22 cellular contexts compared by ENCODE assay signal in the genomic region with DNA sequence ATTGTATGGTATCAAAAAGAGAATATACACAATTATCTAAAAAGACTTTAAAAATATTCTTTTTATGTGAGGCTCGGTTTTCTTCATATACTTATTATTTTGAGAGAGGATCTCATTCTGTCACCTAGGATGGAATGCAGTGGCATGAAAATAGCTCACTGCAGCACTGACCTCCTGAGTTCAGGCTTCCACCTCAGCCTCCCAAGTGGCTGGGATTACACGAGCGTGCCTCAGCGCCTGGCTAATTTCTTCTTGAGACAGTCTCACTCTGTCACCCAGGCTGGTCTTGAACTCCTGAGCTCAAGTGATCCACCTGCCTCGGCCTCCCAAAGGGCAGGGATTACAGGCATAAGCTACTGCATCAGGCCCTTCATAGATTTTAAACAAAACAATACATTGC. TPM values are rescaled to one million over a fixed set of nuclear protein-coding genes. Genes with fewer than 3 reads are reported as not detected.
A peak's percentile ranks its signal among the peaks of the same experiment; 100 is the strongest.
DNase-seq lines count a peak whose midpoint lies in the region; ATAC-seq and TF ChIP-seq lines count a peak whose summit lies in the region.
"Had no signal": no experiment of that assay in that cellular context is flagged by ENCODE, and none has a peak within 500 bp of the region (broad histone marks: within the 10 kb centered on the region; RNA-seq: fewer than 3 reads in every experiment).

No MANE protein-coding gene starts in this region.

- H3K36me3 ChIP-seq in left ventricle myocardium inferior (peaks cover 68% of the 10 kb centered on the region), WERI-Rb-1 (peaks cover 97% of the 10 kb centered on the region), thyroid gland (peaks cover 18 to 32% of the 10 kb centered on the region in 2 donors)

- peaks cover 27% of the 10 kb centered on the region for H3K4me1 Mint-ChIP-seq in CD4-positive, alpha-beta T cell (ENCODE audit: low read depth)
- H3K4me1 Mint-ChIP-seq: B cell had no signal

- H3K9me3 Mint-ChIP-seq in CD4-positive, alpha-beta T cell: no peaks in the 10 kb centered on the region
- H3K9me3 Mint-ChIP-seq: CD8-positive, alpha-beta memory T cell; IgD-negative memory B cell had no signal

- 85% methylated on average over 5 of the region's 5 CpGs for WGBS in thyroid gland, 2 donors

- ATAC-seq in Right ventricle myocardium inferior (no peak), left ventricle myocardium superior (peak; percentile 49), GM21717 (IDR thresholded peaks at IDR 0.05; ENCODE audit: unreplicated experiment) (no peak)
- ATAC-seq in CD4-positive, alpha-beta T cell (ENCODE audit: poor library complexity): no peak
- ATAC-seq: GM12878, HepG2 had no signal

- POLR2A ChIA-PET in CD4-positive, alpha-beta T cell (lab: Charles Lee): no interaction called here

- H3K27me3 ChIP-seq in left ventricle myocardium inferior (ENCODE audit: low read depth) (no peaks in the 10 kb centered on the region), WERI-Rb-1 (ENCODE audit: insufficient read depth, low read depth, severe bottlenecking) (no peaks in the 10 kb centered on the region), thyroid gland (no peaks in the 10 kb centered on the region)
- H3K27me3 ChIP-seq in CD4-positive, alpha-beta T cell (ENCODE audit: control insufficient read depth, insufficient read depth, low read length): no peaks in the 10 kb centered on the region
- H3K27me3 ChIP-seq: BLaER1 treated with 17β-estradiol and CSF1 and Interleukin-3, amounts not matched to agents 10 nM and 100 nM had no signal

- H3K4me3 Mint-ChIP-seq in CD4-positive, alpha-beta T cell: no peak overlapping the region
- H3K4me3 Mint-ChIP-seq: B cell; CD8-positive, alpha-beta memory T cell; IgD-negative memory B cell had no signal

- H3K27ac Mint-ChIP-seq in CD4-positive, alpha-beta T cell: no peak overlapping the region
- H3K27ac Mint-ChIP-seq: B cell, IgD-negative memory B cell had no signal

- peaks cover 93% of the 10 kb centered on the region for H3K36me3 Mint-ChIP-seq in CD4-positive, alpha-beta T cell (ENCODE audit: low read depth)

- TF ChIP-seq CTCF in left ventricle myocardium inferior (IDR thresholded peaks at IDR 0.05; ENCODE audit: borderline replicate concordance) (no peak), WERI-Rb-1 (IDR thresholded peaks at IDR 0.05; ENCODE audit: low read depth, low read length) (no peak), thyroid gland (IDR thresholded peaks at IDR 0.05) (no peak)
- TF ChIP-seq CTCF in CD4-positive, alpha-beta T cell (IDR thresholded peaks at IDR 0.05): no peak

- H3K4me1 ChIP-seq in left ventricle myocardium inferior (no peaks in the 10 kb centered on the region), thyroid gland (peaks cover 12 to 15% of the 10 kb centered on the region in 2 donors)

- TF ChIP-seq POLR2A in thyroid gland (IDR thresholded peaks at IDR 0.05): no peak

- H3K9me3 ChIP-seq in left ventricle myocardium inferior (replicated peaks): no peaks in the 10 kb centered on the region
- no peaks in the 10 kb centered on the region for H3K9me3 ChIP-seq in WERI-Rb-1 (ENCODE audit: severe bottlenecking)
- no peaks in the 10 kb centered on the region for H3K9me3 ChIP-seq in thyroid gland
- no peaks in the 10 kb centered on the region for H3K9me3 ChIP-seq in CD4-positive, alpha-beta T cell (ENCODE audit: control insufficient read depth, low read length)
- H3K9me3 ChIP-seq: BLaER1 treated with 17β-estradiol and CSF1 and Interleukin-3, amounts not matched to agents 10 nM and 100 nM had no signal

- DNase-seq in Right ventricle myocardium inferior (ENCODE audit: missing footprints) (peak; percentile 57), left ventricle myocardium inferior (no peak), WERI-Rb-1 (peak; percentile 30), left ventricle myocardium superior (no peak), thyroid gland (no peak), AG08396 (ENCODE audit: low spot score) (no peak)
- no peak for DNase-seq in CD4-positive, alpha-beta T cell
- DNase-seq: 8988T; CD8-positive, alpha-beta memory T cell; COR-L47; DMS 273 treated with DMSO at 0.1 percent for 48 hours; DMS53; DND-41; EL; GM23248; HCEC 1CT had no signal

- H3K4me3 ChIP-seq in left ventricle myocardium inferior (no peak overlapping the region), WERI-Rb-1 (ENCODE audit: low read depth, low read length) (no peak overlapping the region), thyroid gland (replicated peaks in 1 of 3) (no peak overlapping the region)
- H3K4me3 ChIP-seq: BLaER1 treated with 17β-estradiol and CSF1 and Interleukin-3, amounts not matched to agents 10 nM and 100 nM; GM12878; GM23248 had no signal

- intact Hi-C loops in Right ventricle myocardium inferior (cut with DNase I) (no loop called here), left ventricle myocardium inferior (cut with micrococcal nuclease) (no loop called here), left ventricle myocardium superior (cut with micrococcal nuclease) (no loop called here), thyroid gland (cut with DNase I) (no loop called here)
- intact Hi-C loops in CD4-positive, alpha-beta T cell (cut with DNase I, micrococcal nuclease): no loop called here

- no peaks in the 10 kb centered on the region for H3K27me3 Mint-ChIP-seq in CD4-positive, alpha-beta T cell
- H3K27me3 Mint-ChIP-seq: B cell; CD8-positive, alpha-beta memory T cell; IgD-negative memory B cell had no signal

- CTCF ChIA-PET in CD4-positive, alpha-beta T cell (lab: Charles Lee): interaction anchor here (0.9 kb wide), 1 partner anchor 12 kb away, joined by 3 read pairs; no protein-coding TSS in a partner anchor

- no peak overlapping the region for H3K27ac ChIP-seq in left ventricle myocardium inferior (replicated peaks)
- no peak overlapping the region for H3K27ac ChIP-seq in WERI-Rb-1
- peak overlapping the region; percentile 11 to 55 (median 48) for H3K27ac ChIP-seq in thyroid gland
- no peak overlapping the region for H3K27ac ChIP-seq in CD4-positive, alpha-beta T cell (ENCODE audit: low read depth, low read length)
- H3K27ac ChIP-seq: BLaER1 treated with 17β-estradiol and CSF1 and Interleukin-3, amounts not matched to agents 10 nM and 100 nM; GM23248 had no signal

RNA-seq across cellular contexts. Expression of a gene that starts 10.7 kb away (rescaled TPM):
- total RNA-seq in Right ventricle myocardium inferior: 68.6 TPM
- 54.0 TPM for total RNA-seq in left ventricle myocardium inferior
- total RNA-seq in left ventricle myocardium superior: 69.1 TPM
- total RNA-seq in thyroid gland: 100 to 1,000 TPM; 165 to 211 (median 207) TPM
- total RNA-seq in CD4-positive, alpha-beta T cell: 10 to 100 TPM; 52.7 to 56.7 TPM

Comparison
In these comparisons a context has a peak if more than half of its experiments do, and no peak if none do; other contexts are left out.
1. DNase-seq: peak in Right ventricle myocardium inferior (single experiment) and WERI-Rb-1 (single experiment); none in left ventricle myocardium inferior (single experiment), left ventricle myocardium superior (single experiment), thyroid gland (0 of 2), AG08396 (single experiment) and CD4-positive, alpha-beta T cell (0 of 10).
2. H3K27ac ChIP-seq: peak in thyroid gland (3 of 3); none in left ventricle myocardium inferior (single experiment), WERI-Rb-1 (single experiment) and CD4-positive, alpha-beta T cell (single experiment).